Comparison of ENCODE assay signal across 1 cellular context in the genomic region with DNA sequence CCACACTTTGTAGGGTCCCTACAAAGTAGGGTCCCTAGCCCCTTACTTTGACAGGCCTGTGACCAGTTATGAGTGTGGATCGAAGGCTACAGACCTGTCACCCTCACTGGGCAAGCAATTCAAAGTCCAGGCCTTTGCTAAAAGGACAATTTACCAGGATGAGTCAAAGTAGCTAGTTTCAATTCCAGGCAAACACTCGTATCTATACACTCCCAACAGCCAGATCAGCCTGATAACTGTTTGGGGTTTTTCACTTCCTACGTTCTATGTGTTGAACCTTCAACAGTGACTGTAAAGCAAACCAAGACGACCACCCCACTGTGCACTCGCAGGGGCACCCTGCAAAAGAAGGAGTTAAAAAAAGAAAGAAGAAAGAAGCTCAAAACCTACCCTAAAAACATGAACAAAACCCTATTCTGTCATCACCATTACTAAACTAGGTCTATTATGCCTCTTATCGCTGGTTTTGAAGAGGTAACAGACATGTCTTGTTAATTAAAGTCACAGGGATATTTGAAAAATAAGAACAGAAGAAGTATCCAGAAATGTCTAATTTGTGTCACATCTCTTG.
TF ChIP-seq lines count a peak whose summit lies in the region.

No MANE protein-coding gene starts in this region.

TF ChIP-seq in HepG2, 621 proteins besides CTCF, POLR2A, EP300 and RAD21 (continued from another document and continues in another):
- TF ChIP-seq, protein P1, sequence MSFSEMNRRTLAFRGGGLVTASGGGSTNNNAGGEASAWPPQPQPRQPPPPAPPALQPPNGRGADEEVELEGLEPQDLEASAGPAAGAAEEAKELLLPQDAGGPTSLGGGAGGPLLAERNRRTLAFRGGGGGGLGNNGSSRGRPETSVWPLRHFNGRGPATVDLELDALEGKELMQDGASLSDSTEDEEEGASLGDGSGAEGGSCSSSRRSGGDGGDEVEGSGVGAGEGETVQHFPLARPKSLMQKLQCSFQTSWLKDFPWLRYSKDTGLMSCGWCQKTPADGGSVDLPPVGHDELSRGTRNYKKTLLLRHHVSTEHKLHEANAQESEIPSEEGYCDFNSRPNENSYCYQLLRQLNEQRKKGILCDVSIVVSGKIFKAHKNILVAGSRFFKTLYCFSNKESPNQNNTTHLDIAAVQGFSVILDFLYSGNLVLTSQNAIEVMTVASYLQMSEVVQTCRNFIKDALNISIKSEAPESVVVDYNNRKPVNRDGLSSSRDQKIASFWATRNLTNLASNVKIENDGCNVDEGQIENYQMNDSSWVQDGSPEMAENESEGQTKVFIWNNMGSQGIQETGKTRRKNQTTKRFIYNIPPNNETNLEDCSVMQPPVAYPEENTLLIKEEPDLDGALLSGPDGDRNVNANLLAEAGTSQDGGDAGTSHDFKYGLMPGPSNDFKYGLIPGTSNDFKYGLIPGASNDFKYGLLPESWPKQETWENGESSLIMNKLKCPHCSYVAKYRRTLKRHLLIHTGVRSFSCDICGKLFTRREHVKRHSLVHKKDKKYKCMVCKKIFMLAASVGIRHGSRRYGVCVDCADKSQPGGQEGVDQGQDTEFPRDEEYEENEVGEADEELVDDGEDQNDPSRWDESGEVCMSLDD (CRISPR knock-in tag; IDR thresholded peaks at IDR 0.05; ENCODE audit: borderline replicate concordance): no peak
- TF ChIP-seq, protein P2, sequence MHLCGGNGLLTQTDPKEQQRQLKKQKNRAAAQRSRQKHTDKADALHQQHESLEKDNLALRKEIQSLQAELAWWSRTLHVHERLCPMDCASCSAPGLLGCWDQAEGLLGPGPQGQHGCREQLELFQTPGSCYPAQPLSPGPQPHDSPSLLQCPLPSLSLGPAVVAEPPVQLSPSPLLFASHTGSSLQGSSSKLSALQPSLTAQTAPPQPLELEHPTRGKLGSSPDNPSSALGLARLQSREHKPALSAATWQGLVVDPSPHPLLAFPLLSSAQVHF (CRISPR knock-in tag; IDR thresholded peaks at IDR 0.05): no peak
- TF ChIP-seq, protein P3, sequence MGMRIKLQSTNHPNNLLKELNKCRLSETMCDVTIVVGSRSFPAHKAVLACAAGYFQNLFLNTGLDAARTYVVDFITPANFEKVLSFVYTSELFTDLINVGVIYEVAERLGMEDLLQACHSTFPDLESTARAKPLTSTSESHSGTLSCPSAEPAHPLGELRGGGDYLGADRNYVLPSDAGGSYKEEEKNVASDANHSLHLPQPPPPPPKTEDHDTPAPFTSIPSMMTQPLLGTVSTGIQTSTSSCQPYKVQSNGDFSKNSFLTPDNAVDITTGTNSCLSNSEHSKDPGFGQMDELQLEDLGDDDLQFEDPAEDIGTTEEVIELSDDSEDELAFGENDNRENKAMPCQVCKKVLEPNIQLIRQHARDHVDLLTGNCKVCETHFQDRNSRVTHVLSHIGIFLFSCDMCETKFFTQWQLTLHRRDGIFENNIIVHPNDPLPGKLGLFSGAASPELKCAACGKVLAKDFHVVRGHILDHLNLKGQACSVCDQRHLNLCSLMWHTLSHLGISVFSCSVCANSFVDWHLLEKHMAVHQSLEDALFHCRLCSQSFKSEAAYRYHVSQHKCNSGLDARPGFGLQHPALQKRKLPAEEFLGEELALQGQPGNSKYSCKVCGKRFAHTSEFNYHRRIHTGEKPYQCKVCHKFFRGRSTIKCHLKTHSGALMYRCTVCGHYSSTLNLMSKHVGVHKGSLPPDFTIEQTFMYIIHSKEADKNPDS (CRISPR knock-in tag; IDR thresholded peaks at IDR 0.05): no peak
- TF ChIP-seq ZNF30 (CRISPR knock-in tag; IDR thresholded peaks at IDR 0.05): no peak
- no peak for TF ChIP-seq ZNF337 (CRISPR knock-in tag; IDR thresholded peaks at IDR 0.05; ENCODE audit: borderline replicate concordance, low read depth)
- TF ChIP-seq ZNF160 (CRISPR knock-in tag; IDR thresholded peaks at IDR 0.05): no peak
- TF ChIP-seq KLF15 (CRISPR knock-in tag; IDR thresholded peaks at IDR 0.05; ENCODE audit: borderline replicate concordance): no peak
- TF ChIP-seq MAFF (IDR thresholded peaks at IDR 0.05; ENCODE audit: low read depth, low read length): no peak
- TF ChIP-seq, protein P4, sequence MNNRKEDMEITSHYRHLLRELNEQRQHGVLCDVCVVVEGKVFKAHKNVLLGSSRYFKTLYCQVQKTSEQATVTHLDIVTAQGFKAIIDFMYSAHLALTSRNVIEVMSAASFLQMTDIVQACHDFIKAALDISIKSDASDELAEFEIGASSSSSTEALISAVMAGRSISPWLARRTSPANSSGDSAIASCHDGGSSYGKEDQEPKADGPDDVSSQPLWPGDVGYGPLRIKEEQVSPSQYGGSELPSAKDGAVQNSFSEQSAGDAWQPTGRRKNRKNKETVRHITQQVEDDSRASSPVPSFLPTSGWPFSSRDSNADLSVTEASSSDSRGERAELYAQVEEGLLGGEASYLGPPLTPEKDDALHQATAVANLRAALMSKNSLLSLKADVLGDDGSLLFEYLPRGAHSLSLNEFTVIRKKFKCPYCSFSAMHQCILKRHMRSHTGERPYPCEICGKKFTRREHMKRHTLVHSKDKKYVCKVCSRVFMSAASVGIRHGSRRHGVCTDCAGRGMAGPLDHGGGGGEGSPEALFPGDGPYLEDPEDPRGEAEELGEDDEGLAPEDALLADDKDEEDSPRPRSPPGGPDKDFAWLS (CRISPR knock-in tag; IDR thresholded peaks at IDR 0.05; ENCODE audit: borderline replicate concordance): no peak
- no peak for TF ChIP-seq ZNF562 (CRISPR knock-in tag; IDR thresholded peaks at IDR 0.05; ENCODE audit: borderline replicate concordance)
- no peak for TF ChIP-seq ZNF143 (CRISPR knock-in tag; IDR thresholded peaks at IDR 0.05)
- no peak for TF ChIP-seq ZNF251 (CRISPR knock-in tag; IDR thresholded peaks at IDR 0.05)
- TF ChIP-seq MIER3 (CRISPR knock-in tag; IDR thresholded peaks at IDR 0.05; ENCODE audit: borderline replicate concordance): peak; percentile 26; the same call in 1 of the 2 replicates
- TF ChIP-seq POLR2AphosphoS5 (IDR thresholded peaks at IDR 0.05; ENCODE audit: low read depth, low read length): no peak
- TF ChIP-seq, protein P5, sequence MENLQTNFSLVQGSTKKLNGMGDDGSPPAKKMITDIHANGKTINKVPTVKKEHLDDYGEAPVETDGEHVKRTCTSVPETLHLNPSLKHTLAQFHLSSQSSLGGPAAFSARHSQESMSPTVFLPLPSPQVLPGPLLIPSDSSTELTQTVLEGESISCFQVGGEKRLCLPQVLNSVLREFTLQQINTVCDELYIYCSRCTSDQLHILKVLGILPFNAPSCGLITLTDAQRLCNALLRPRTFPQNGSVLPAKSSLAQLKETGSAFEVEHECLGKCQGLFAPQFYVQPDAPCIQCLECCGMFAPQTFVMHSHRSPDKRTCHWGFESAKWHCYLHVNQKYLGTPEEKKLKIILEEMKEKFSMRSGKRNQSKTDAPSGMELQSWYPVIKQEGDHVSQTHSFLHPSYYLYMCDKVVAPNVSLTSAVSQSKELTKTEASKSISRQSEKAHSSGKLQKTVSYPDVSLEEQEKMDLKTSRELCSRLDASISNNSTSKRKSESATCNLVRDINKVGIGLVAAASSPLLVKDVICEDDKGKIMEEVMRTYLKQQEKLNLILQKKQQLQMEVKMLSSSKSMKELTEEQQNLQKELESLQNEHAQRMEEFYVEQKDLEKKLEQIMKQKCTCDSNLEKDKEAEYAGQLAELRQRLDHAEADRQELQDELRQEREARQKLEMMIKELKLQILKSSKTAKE (CRISPR knock-in tag; IDR thresholded peaks at IDR 0.05; ENCODE audit: borderline replicate concordance): no peak
- TF ChIP-seq ZNF510 (CRISPR knock-in tag; IDR thresholded peaks at IDR 0.05; ENCODE audit: low read depth): no peak
- TF ChIP-seq PHF20 (CRISPR knock-in tag; IDR thresholded peaks at IDR 0.05): no peak
- no peak for TF ChIP-seq ZNF567 (CRISPR knock-in tag; IDR thresholded peaks at IDR 0.05; ENCODE audit: borderline replicate concordance)
- no peak for TF ChIP-seq ZNF225 (CRISPR knock-in tag; IDR thresholded peaks at IDR 0.05)
- TF ChIP-seq RFX5 (IDR thresholded peaks at IDR 0.05; ENCODE audit: low read depth, low read length): no peak
- TF ChIP-seq ZNF451 (CRISPR knock-in tag; IDR thresholded peaks at IDR 0.05): no peak
- peak; percentile 61; the same call in 1 of the 2 replicates for TF ChIP-seq TBX2 (CRISPR knock-in tag; IDR thresholded peaks at IDR 0.05; ENCODE audit: borderline replicate concordance)
- no peak for TF ChIP-seq ZNF788 (CRISPR knock-in tag; IDR thresholded peaks at IDR 0.05; ENCODE audit: borderline replicate concordance)
- no peak for TF ChIP-seq ZNF615 (CRISPR knock-in tag; IDR thresholded peaks at IDR 0.05; ENCODE audit: borderline replicate concordance)
- TF ChIP-seq, protein P6, sequence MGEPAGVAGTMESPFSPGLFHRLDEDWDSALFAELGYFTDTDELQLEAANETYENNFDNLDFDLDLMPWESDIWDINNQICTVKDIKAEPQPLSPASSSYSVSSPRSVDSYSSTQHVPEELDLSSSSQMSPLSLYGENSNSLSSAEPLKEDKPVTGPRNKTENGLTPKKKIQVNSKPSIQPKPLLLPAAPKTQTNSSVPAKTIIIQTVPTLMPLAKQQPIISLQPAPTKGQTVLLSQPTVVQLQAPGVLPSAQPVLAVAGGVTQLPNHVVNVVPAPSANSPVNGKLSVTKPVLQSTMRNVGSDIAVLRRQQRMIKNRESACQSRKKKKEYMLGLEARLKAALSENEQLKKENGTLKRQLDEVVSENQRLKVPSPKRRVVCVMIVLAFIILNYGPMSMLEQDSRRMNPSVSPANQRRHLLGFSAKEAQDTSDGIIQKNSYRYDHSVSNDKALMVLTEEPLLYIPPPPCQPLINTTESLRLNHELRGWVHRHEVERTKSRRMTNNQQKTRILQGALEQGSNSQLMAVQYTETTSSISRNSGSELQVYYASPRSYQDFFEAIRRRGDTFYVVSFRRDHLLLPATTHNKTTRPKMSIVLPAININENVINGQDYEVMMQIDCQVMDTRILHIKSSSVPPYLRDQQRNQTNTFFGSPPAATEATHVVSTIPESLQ (CRISPR knock-in tag; conservative IDR thresholded peaks at IDR 0.05): no peak; the same call in 1 of the 2 replicates
- no peak for TF ChIP-seq RBAK (CRISPR knock-in tag; IDR thresholded peaks at IDR 0.05)
- no peak for TF ChIP-seq CCDC6 (CRISPR knock-in tag; IDR thresholded peaks at IDR 0.05)
- no peak for TF ChIP-seq ZNF670 (CRISPR knock-in tag; IDR thresholded peaks at IDR 0.05; ENCODE audit: borderline replicate concordance)
- no peak for TF ChIP-seq ZNF766 (CRISPR knock-in tag; IDR thresholded peaks at IDR 0.05; ENCODE audit: borderline replicate concordance)
- TF ChIP-seq YY1 (IDR thresholded peaks at IDR 0.05; ENCODE audit: insufficient read depth, insufficient replicate concordance, low read depth, low read length): no peak
- no peak for TF ChIP-seq NR2F6 (IDR thresholded peaks at IDR 0.05)
- 0 out of 2 replicates have a peak, but pooled peaks have one; percentile 30 for TF ChIP-seq NR2F6 (CRISPR knock-in tag; IDR thresholded peaks at IDR 0.05)
- no peak for TF ChIP-seq ZNF746 (CRISPR knock-in tag; IDR thresholded peaks at IDR 0.05)
- TF ChIP-seq TCF7 (IDR thresholded peaks at IDR 0.05; ENCODE audit: low read depth): 0 out of 2 replicates have a peak, but pooled peaks have one; percentile 7
- peak; percentile 32; the same call in 1 of the 2 replicates for TF ChIP-seq ZMYM3 (CRISPR knock-in tag; IDR thresholded peaks at IDR 0.05)
- TF ChIP-seq, protein P7, sequence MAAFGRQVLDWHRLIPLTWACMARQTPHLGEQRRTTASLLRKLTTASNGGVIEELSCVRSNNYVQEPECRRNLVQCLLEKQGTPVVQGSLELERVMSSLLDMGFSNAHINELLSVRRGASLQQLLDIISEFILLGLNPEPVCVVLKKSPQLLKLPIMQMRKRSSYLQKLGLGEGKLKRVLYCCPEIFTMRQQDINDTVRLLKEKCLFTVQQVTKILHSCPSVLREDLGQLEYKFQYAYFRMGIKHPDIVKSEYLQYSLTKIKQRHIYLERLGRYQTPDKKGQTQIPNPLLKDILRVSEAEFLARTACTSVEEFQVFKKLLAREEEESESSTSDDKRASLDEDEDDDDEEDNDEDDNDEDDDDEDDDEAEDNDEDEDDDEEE (CRISPR knock-in tag; IDR thresholded peaks at IDR 0.05): no peak
- TF ChIP-seq, protein P8, sequence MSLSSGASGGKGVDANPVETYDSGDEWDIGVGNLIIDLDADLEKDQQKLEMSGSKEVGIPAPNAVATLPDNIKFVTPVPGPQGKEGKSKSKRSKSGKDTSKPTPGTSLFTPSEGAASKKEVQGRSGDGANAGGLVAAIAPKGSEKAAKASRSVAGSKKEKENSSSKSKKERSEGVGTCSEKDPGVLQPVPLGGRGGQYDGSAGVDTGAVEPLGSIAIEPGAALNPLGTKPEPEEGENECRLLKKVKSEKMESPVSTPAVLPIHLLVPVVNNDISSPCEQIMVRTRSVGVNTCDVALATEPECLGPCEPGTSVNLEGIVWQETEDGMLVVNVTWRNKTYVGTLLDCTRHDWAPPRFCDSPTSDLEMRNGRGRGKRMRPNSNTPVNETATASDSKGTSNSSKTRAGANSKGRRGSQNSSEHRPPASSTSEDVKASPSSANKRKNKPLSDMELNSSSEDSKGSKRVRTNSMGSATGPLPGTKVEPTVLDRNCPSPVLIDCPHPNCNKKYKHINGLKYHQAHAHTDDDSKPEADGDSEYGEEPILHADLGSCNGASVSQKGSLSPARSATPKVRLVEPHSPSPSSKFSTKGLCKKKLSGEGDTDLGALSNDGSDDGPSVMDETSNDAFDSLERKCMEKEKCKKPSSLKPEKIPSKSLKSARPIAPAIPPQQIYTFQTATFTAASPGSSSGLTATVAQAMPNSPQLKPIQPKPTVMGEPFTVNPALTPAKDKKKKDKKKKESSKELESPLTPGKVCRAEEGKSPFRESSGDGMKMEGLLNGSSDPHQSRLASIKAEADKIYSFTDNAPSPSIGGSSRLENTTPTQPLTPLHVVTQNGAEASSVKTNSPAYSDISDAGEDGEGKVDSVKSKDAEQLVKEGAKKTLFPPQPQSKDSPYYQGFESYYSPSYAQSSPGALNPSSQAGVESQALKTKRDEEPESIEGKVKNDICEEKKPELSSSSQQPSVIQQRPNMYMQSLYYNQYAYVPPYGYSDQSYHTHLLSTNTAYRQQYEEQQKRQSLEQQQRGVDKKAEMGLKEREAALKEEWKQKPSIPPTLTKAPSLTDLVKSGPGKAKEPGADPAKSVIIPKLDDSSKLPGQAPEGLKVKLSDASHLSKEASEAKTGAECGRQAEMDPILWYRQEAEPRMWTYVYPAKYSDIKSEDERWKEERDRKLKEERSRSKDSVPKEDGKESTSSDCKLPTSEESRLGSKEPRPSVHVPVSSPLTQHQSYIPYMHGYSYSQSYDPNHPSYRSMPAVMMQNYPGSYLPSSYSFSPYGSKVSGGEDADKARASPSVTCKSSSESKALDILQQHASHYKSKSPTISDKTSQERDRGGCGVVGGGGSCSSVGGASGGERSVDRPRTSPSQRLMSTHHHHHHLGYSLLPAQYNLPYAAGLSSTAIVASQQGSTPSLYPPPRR (CRISPR knock-in tag; IDR thresholded peaks at IDR 0.05; ENCODE audit: borderline replicate concordance): no peak
- TF ChIP-seq, protein P9, sequence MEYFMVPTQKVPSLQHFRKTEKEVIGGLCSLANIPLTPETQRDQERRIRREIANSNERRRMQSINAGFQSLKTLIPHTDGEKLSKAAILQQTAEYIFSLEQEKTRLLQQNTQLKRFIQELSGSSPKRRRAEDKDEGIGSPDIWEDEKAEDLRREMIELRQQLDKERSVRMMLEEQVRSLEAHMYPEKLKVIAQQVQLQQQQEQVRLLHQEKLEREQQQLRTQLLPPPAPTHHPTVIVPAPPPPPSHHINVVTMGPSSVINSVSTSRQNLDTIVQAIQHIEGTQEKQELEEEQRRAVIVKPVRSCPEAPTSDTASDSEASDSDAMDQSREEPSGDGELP (IDR thresholded peaks at IDR 0.05; ENCODE audit: borderline replicate concordance, low read depth): no peak
- TF ChIP-seq ZNF382 (CRISPR knock-in tag; IDR thresholded peaks at IDR 0.05; ENCODE audit: borderline replicate concordance): no peak
